In the genomic region with DNA sequence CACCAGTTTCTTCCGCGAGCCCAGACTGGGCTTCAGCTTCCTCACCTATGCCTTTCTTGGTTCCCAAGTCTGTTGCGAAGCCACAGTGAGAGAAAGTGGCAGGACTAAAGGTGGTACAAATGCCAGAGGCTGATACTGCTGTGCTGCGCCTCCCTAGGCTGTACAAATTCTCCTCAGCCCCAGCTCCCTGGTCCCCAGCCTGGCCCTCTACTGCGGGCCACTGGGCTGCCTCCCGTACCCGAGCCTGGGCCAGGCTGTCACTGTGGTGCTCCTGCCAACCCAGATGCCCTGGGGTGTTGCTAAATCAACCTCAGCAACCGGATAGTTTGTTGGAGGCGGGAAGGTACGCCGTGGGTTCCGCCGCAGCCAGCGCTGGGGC, we compare ENCODE assay signal across 8 cellular contexts. TPM values are rescaled to one million over a fixed set of nuclear protein-coding genes. Genes with fewer than 3 reads are reported as not detected.
A peak's percentile ranks its signal among the peaks of the same experiment; 100 is the strongest.
DNase-seq lines count a peak whose midpoint lies in the region; ATAC-seq and TF ChIP-seq lines count a peak whose summit lies in the region.

No MANE protein-coding gene starts in this region.

- no peak for TF ChIP-seq CTCF in osteocyte (IDR thresholded peaks at IDR 0.05)

- no peaks in the 10 kb centered on the region for H3K9me3 Mint-ChIP-seq in activated T-cell treated with anti-CD3 and anti-CD28 coated beads, Interleukin-2, amount 50 U/mL, for 72 hours
- H3K9me3 Mint-ChIP-seq in dendritic cell treated with granulocyte-macrophage colony-stimulating factor and Interleukin-4, amounts not matched to agents 40 ng/mL and 50 ng/mL, for 4 days = no peaks in the 10 kb centered on the region
- H3K9me3 Mint-ChIP-seq in osteocyte (ENCODE audit: unreplicated experiment) = no peaks in the 10 kb centered on the region

- peaks cover 67% of the 10 kb centered on the region for H3K4me1 Mint-ChIP-seq in activated T-cell treated with anti-CD3 and anti-CD28 coated beads, Interleukin-2, amount 50 U/mL, for 72 hours (ENCODE audit: low read depth)
- H3K4me1 Mint-ChIP-seq in dendritic cell treated with granulocyte-macrophage colony-stimulating factor and Interleukin-4, amounts not matched to agents 40 ng/mL and 50 ng/mL, for 4 days (ENCODE audit: low read depth) = peaks cover 87% of the 10 kb centered on the region
- peaks cover 27% of the 10 kb centered on the region for H3K4me1 Mint-ChIP-seq in osteocyte (ENCODE audit: unreplicated experiment)

- H3K27ac Mint-ChIP-seq in activated T-cell treated with anti-CD3 and anti-CD28 coated beads, Interleukin-2, amount 50 U/mL, for 72 hours = no peak overlapping the region
- peak overlapping the region; percentile 89 for H3K27ac Mint-ChIP-seq in dendritic cell treated with granulocyte-macrophage colony-stimulating factor and Interleukin-4, amounts not matched to agents 40 ng/mL and 50 ng/mL, for 4 days
- peak overlapping the region; percentile 47 for H3K27ac Mint-ChIP-seq in osteocyte (ENCODE audit: unreplicated experiment)

- no peak for ATAC-seq in activated T-cell treated with anti-CD3 and anti-CD28 coated beads, Interleukin-2, amount 50 U/mL, for 72 hours (replicated peaks in 1 of 2)
- ATAC-seq in left lobe of liver = no peak

- peak overlapping the region; percentile 71 to 93 for H3K4me3 Mint-ChIP-seq in activated T-cell treated with anti-CD3 and anti-CD28 coated beads, Interleukin-2, amount 50 U/mL, for 72 hours
- H3K4me3 Mint-ChIP-seq in dendritic cell treated with granulocyte-macrophage colony-stimulating factor and Interleukin-4, amounts not matched to agents 40 ng/mL and 50 ng/mL, for 4 days = peak overlapping the region; percentile 66
- H3K4me3 Mint-ChIP-seq in osteocyte (ENCODE audit: unreplicated experiment) = peak overlapping the region; percentile 84

- peaks cover 0 to 7% of the 10 kb centered on the region in 2 donors for H3K36me3 Mint-ChIP-seq in activated T-cell treated with anti-CD3 and anti-CD28 coated beads, Interleukin-2, amount 50 U/mL, for 72 hours (ENCODE audit: insufficient read depth in 2 of 2)
- H3K36me3 Mint-ChIP-seq in dendritic cell treated with granulocyte-macrophage colony-stimulating factor and Interleukin-4, amounts not matched to agents 40 ng/mL and 50 ng/mL, for 4 days (ENCODE audit: low read depth) = peaks cover 43% of the 10 kb centered on the region
- H3K36me3 Mint-ChIP-seq in osteocyte (ENCODE audit: unreplicated experiment) = peaks cover 5% of the 10 kb centered on the region

- H3K4me3 ChIP-seq in Jurkat, Clone E6-1 (ENCODE audit: low read length) = peak overlapping the region; percentile 84

- intact Hi-C loops in dendritic cell treated with granulocyte-macrophage colony-stimulating factor and Interleukin-4, amounts not matched to agents 40 ng/mL and 50 ng/mL, for 4 days (cut with micrococcal nuclease) = no loop called here

- no peaks in the 10 kb centered on the region for H3K27me3 Mint-ChIP-seq in activated T-cell treated with anti-CD3 and anti-CD28 coated beads, Interleukin-2, amount 50 U/mL, for 72 hours (ENCODE audit: low read depth)
- no peaks in the 10 kb centered on the region for H3K27me3 Mint-ChIP-seq in dendritic cell treated with granulocyte-macrophage colony-stimulating factor and Interleukin-4, amounts not matched to agents 40 ng/mL and 50 ng/mL, for 4 days
- H3K27me3 Mint-ChIP-seq in osteocyte (ENCODE audit: unreplicated experiment) = no peaks in the 10 kb centered on the region

- DNase-seq in activated T-cell treated with anti-CD3 and anti-CD28 coated beads, Interleukin-2, amount 50 U/mL, for 72 hours = no peak
- no peak for DNase-seq in activated T-cell treated with anti-CD3 and anti-CD28 coated beads, Interleukin-2, amount 50 U/mL, for 48 hours
- no peak for DNase-seq in Jurkat, Clone E6-1 (ENCODE audit: low read depth, low spot score)
- DNase-seq in osteocyte (ENCODE audit: extremely low spot score, unreplicated experiment) (no peak), cerebellar cortex (ENCODE audit: low spot score) (no peak), DMS53 (lab: John Stamatoyannopoulos, UW) (no peak), left lobe of liver (ENCODE audit: low spot score) (no peak)

RNA-seq across cellular contexts. Expression of gene TEX264, which starts 0.4 kb away (rescaled TPM):
- 10 to 100 TPM; 37.8 to 48.0 TPM for total RNA-seq in activated T-cell treated with anti-CD3 and anti-CD28 coated beads, Interleukin-2, amount 50 U/mL, for 72 hours
- polyA plus RNA-seq in Jurkat, Clone E6-1 (2012; ENCODE audit: insufficient read depth, insufficient read length) = 54.7 TPM
- 63.0 and 65.2 TPM in 2 replicates for total RNA-seq in osteocyte
- 39.2 TPM for total RNA-seq in left lobe of liver

RNA-seq across cellular contexts. Expression of gene GRM2, which starts 36.2 kb away (rescaled TPM):
- 1 to 10 TPM in 1 of 2 donors, under 1 TPM in 1; 0.48 to 2.0 TPM for total RNA-seq in activated T-cell treated with anti-CD3 and anti-CD28 coated beads, Interleukin-2, amount 50 U/mL, for 72 hours
- polyA plus RNA-seq in Jurkat, Clone E6-1 (2012; ENCODE audit: insufficient read depth, insufficient read length) = not detected
- 0.10 and 0.32 TPM in 2 replicates for total RNA-seq in osteocyte
- total RNA-seq in left lobe of liver = 0.05 TPM
